ENCODE assay signal across 19 cellular contexts in the genomic region with DNA sequence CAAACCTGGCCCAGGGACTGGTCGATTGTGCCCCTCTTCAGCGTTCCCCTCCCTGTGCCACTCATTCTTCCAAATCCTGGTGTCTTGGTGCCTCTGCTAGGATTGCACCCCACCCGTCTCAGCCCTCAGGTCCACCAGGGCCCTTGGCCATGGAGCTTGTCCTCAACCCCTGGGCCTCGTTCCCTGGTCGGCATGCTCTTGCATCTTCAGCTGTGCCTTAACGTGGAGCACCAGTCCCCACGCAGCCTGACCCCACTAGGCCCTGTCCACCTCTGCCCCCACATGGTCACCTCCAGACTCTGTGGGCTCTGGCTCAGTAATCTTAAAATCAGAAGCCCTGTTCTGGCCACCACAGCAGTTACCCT.
DNase-seq lines count a peak whose midpoint lies in the region; ATAC-seq, FAIRE-seq and TF ChIP-seq lines count a peak whose summit lies in the region.
"Had no signal": no experiment of that assay in that cellular context is flagged by ENCODE, and none has a peak within 500 bp of the region (broad histone marks: within the 10 kb centered on the region; RNA-seq: fewer than 3 reads in every experiment).

No MANE protein-coding gene starts in this region.

- H4K91ac ChIP-seq in H9 (ENCODE audit: insufficient read length, low read depth, low read length) (no peak overlapping the region), H1 (replicated peaks; ENCODE audit: insufficient read length, low read length) (peak overlapping the region; percentile 48)

- H4K8ac ChIP-seq in H9 (replicated peaks; ENCODE audit: insufficient read length, low read depth, low read length) (no peak overlapping the region), H1 (ENCODE audit: extremely low read depth, insufficient read depth, low read length) (no peak overlapping the region; the same call in 1 of the 2 replicates)

- peak overlapping the region in 2 of 3 experiments; percentile 25 to 79; a peak in 2 of 7 replicates for H3K27ac Mint-ChIP-seq in H9
- H3K27ac Mint-ChIP-seq: activated naive CD8-positive, alpha-beta T cell treated with anti-CD3 and anti-CD28 coated beads, Interleukin-2, amount 10 ng/mL, durations not matched to agents 7 days and 5 days had no signal

- H3F3A ChIP-seq in PC-9 (ENCODE audit: insufficient read depth, low read depth) = no peaks in the 10 kb centered on the region

- H2BK5ac ChIP-seq in H9 (ENCODE audit: insufficient read length, low read length) (no peak overlapping the region), H1 (ENCODE audit: low read depth, low read length) (0 out of 2 replicates have a peak overlapping the region, but pooled peaks have one; percentile 35)

- no peak overlapping the region for H3K4me3 Mint-ChIP-seq in H9
- H3K4me3 Mint-ChIP-seq: activated naive CD8-positive, alpha-beta T cell treated with anti-CD3 and anti-CD28 coated beads, Interleukin-2, amount 10 ng/mL, durations not matched to agents 7 days and 5 days had no signal

- intact Hi-C loops in PC-9 (cut with micrococcal nuclease; ENCODE audit: unreplicated experiment) = loop anchor here (1.0 to 2.0 kb wide), 3 partner anchors 121 to 310 kb away; no protein-coding TSS in a partner anchor
- intact Hi-C loops in psoas muscle (cut with DNase I) = loop anchor here in 1 of 2 donors (1.0 to 2.0 kb wide), 2 partner anchors 59 to 121 kb away; no protein-coding TSS in a partner anchor
- intact Hi-C loops in mucosa of descending colon (cut with DNase I, micrococcal nuclease) = loop anchor here (1.0 to 5.0 kb wide), 2 partner anchors 121 to 123 kb away; no protein-coding TSS in a partner anchor

- H3K27me3 Mint-ChIP-seq in H9 (ENCODE audit: low read depth) = no peaks in the 10 kb centered on the region; the same call in 1 of the 2 replicates
- H3K27me3 Mint-ChIP-seq: activated naive CD8-positive, alpha-beta T cell treated with anti-CD3 and anti-CD28 coated beads, Interleukin-2, amount 10 ng/mL, durations not matched to agents 7 days and 5 days had no signal

- no peak for TF ChIP-seq POLR2A in H1 (IDR thresholded peaks at IDR 0.05; ENCODE audit: control extremely low read depth in 1 of 2, low read depth in 2 of 2, low read length in 2 of 2)

- H2BK15ac ChIP-seq in H9 (ENCODE audit: low read depth, low read length) (no peak overlapping the region), H1 (ENCODE audit: low read length) (no peak overlapping the region; the same call in 1 of the 2 replicates)

- POLR2A ChIA-PET in PC-9 (lab: Charles Lee; ENCODE audit: unreplicated experiment) (interaction anchor here (0.6 to 1.0 kb wide), 2 partner anchors 359 to 451 kb away, joined by 7 to 8 read pairs; partner anchors contain the start of gene SEC14L2), H1 (lab: Charles Lee; ENCODE audit: partially characterized antibody) (interaction anchor here (1.4 to 2.8 kb wide), 2 partner anchors 122 to 213 kb away, joined by 3 to 12 read pairs; partner anchors contain the start of genes MORC2 and TUG1)

- H3T11ph ChIP-seq in H9 (ENCODE audit: low read length) = no peak overlapping the region

- no peak overlapping the region for H2BK120ac ChIP-seq in H9 (ENCODE audit: low read depth, low read length, poor library complexity, severe bottlenecking)
- no peak overlapping the region for H2BK120ac ChIP-seq in H1 (replicated peaks; ENCODE audit: low read depth, low read length)

- H3K36me3 Mint-ChIP-seq in H9 (ENCODE audit: insufficient read depth in 1 of 3, low read depth in 3 of 3) = peaks cover 5 to 16% (median 6%) of the 10 kb centered on the region in 3 experiments; a peak in 6 of 7 replicates
- H3K36me3 Mint-ChIP-seq: activated naive CD8-positive, alpha-beta T cell treated with anti-CD3 and anti-CD28 coated beads, Interleukin-2, amount 10 ng/mL, durations not matched to agents 7 days and 5 days had no signal

- TF ChIP-seq RAD21 in H1 (IDR thresholded peaks at IDR 0.05 in 1 of 2, conservative IDR thresholded peaks at IDR 0.05 in 1 of 2; ENCODE audit: low read depth in 2 of 2, low read length in 2 of 2) = no peak

- no peaks in the 10 kb centered on the region for H3K36me3 ChIP-seq in PC-9 (ENCODE audit: low read depth)
- no peaks in the 10 kb centered on the region for H3K36me3 ChIP-seq in H1 (ENCODE audit: control insufficient read depth in 2 of 4, insufficient read depth in 4 of 4, low read length in 3 of 4)
- H3K36me3 ChIP-seq in psoas muscle (ENCODE audit: insufficient read depth in 1 of 2, low read depth in 1 of 2) = no peaks in the 10 kb centered on the region
- no peaks in the 10 kb centered on the region for H3K36me3 ChIP-seq in mucosa of descending colon (ENCODE audit: low read depth)
- H3K36me3 ChIP-seq: ascending aorta, BLaER1, cardiac muscle cell, transverse colon had no signal

- H3K4me1 Mint-ChIP-seq in H9 = peaks cover 9 to 17% of the 10 kb centered on the region in 2 experiments
- H3K4me1 Mint-ChIP-seq: activated naive CD8-positive, alpha-beta T cell treated with anti-CD3 and anti-CD28 coated beads, Interleukin-2, amount 10 ng/mL, durations not matched to agents 7 days and 5 days had no signal

- peaks cover 6 to 18% of the 10 kb centered on the region in 2 experiments for H3K9me3 Mint-ChIP-seq in H9
- H3K9me3 Mint-ChIP-seq: activated naive CD8-positive, alpha-beta T cell treated with anti-CD3 and anti-CD28 coated beads, Interleukin-2, amount 10 ng/mL, durations not matched to agents 7 days and 5 days had no signal

- H3K4ac ChIP-seq in H9 (ENCODE audit: low read depth, low read length) = no peak overlapping the region
- H3K4ac ChIP-seq in H1 (replicated peaks; ENCODE audit: insufficient read length, low read depth, low read length) = no peak overlapping the region

- no peaks in the 10 kb centered on the region for H3K9me2 ChIP-seq in PC-9 (ENCODE audit: insufficient read depth)

- H2BK20ac ChIP-seq in H9 (ENCODE audit: low read depth, low read length, poor library complexity, severe bottlenecking) (no peak overlapping the region), H1 (ENCODE audit: low read length) (no peak overlapping the region)

- no peaks in the 10 kb centered on the region for H4K20me1 ChIP-seq in H9 (ENCODE audit: control insufficient read depth, insufficient read depth, insufficient read length)
- H4K20me1 ChIP-seq in PC-9 (ENCODE audit: insufficient read depth) = no peaks in the 10 kb centered on the region
- H4K20me1 ChIP-seq in H1 (replicated peaks in 1 of 2; ENCODE audit: control insufficient read depth in 1 of 2, insufficient read depth in 2 of 2, low read length in 2 of 2) = no peaks in the 10 kb centered on the region
- H4K20me1 ChIP-seq: BLaER1 had no signal

- no peak for FAIRE-seq in H1 (lab: Jason Lieb, UNC)
- FAIRE-seq: RCC 7860 had no signal

- DNase-seq in H9 = no peak
- no peak for DNase-seq in PC-9
- no peak for DNase-seq in H1 (ENCODE audit: low read depth in 1 of 2, low spot score in 2 of 2)
- no peak for DNase-seq in psoas muscle
- DNase-seq in SIG-M5 (lab: John Stamatoyannopoulos, UW) = no peak
- DNase-seq in activated naive CD4-positive, alpha-beta T cell treated with anti-CD3 and anti-CD28 coated beads, Interleukin-2, amount 50 U/mL, for 16 hours = no peak
- no peak for DNase-seq in mucosa of descending colon
- no peak for DNase-seq in NCI-H2107 treated with DMSO at 0.1 percent for 48 hours (lab: John Stamatoyannopoulos, UW; ENCODE audit: unreplicated experiment)
- DNase-seq: activated gamma-delta T cell, cortex of kidney, NCI-H2081 treated with DMSO at 0.1 percent for 48 hours had no signal

- H3K9me3 ChIP-seq in H9 (ENCODE audit: control insufficient read depth, low read depth, low read length) = no peaks in the 10 kb centered on the region
- H3K9me3 ChIP-seq in PC-9 (ENCODE audit: insufficient read depth, low read depth) = no peaks in the 10 kb centered on the region
- H3K9me3 ChIP-seq in H1 (ENCODE audit: insufficient read depth in 2 of 2, low read depth in 1 of 2, low read length in 1 of 2) = 0 out of 4 replicates have a peak, but pooled peaks cover 2 to 5% of the 10 kb centered on the region in 2 experiments
- no peaks in the 10 kb centered on the region for H3K9me3 ChIP-seq in psoas muscle
- no peaks in the 10 kb centered on the region for H3K9me3 ChIP-seq in mucosa of descending colon
- H3K9me3 ChIP-seq: ascending aorta, BLaER1, Caco-2, transverse colon had no signal

- H3K14ac ChIP-seq in H9 (ENCODE audit: insufficient read depth, low read length) (no peak overlapping the region), H1 (ENCODE audit: insufficient read length) (no peak overlapping the region)

- H3K23ac ChIP-seq in H9 (ENCODE audit: insufficient read length, low read depth, low read length) (no peak overlapping the region), H1 (ENCODE audit: insufficient read length) (no peak overlapping the region)

- H2BK12ac ChIP-seq in H9 (ENCODE audit: insufficient read length, low read depth, low read length) (no peak overlapping the region), H1 (ENCODE audit: low read depth, low read length) (peak overlapping the region; percentile 84; the same call in 1 of the 2 replicates)

- no peak overlapping the region for H3K9ac ChIP-seq in H9 (ENCODE audit: extremely low read depth, insufficient read length, low read length)
- H3K9ac ChIP-seq in H1 (replicated peaks in 1 of 4; ENCODE audit: extremely low read depth in 1 of 4, low read depth in 3 of 4, low read length in 3 of 4) = no peak overlapping the region

- TF ChIP-seq CTCF in H9 (conservative IDR thresholded peaks at IDR 0.05) (peak; percentile 2; the same call in 1 of the 3 replicates), PC-9 (conservative IDR thresholded peaks at IDR 0.05) (peak; percentile 33; the same call in 1 of the 2 replicates), H1 (IDR thresholded peaks at IDR 0.05; ENCODE audit: control extremely low read depth in 1 of 3, insufficient read depth in 1 of 3, low read depth in 1 of 3, low read length in 3 of 3) (no peak), psoas muscle (IDR thresholded peaks at IDR 0.05) (no peak), mucosa of descending colon (IDR thresholded peaks at IDR 0.05) (no peak)

- H3K4me3 ChIP-seq in PC-9 = no peak overlapping the region
- no peak overlapping the region for H3K4me3 ChIP-seq in H1 (ENCODE audit: extremely low read depth in 1 of 4, insufficient read depth in 2 of 4, low read depth in 3 of 4, low read length in 4 of 4)
- no peak overlapping the region for H3K4me3 ChIP-seq in psoas muscle
- H3K4me3 ChIP-seq in mucosa of descending colon = no peak overlapping the region
- H3K4me3 ChIP-seq: ascending aorta, BLaER1, cardiac muscle cell, transverse colon had no signal

- H3K79me1 ChIP-seq in H9 (ENCODE audit: insufficient read depth, low read depth, low read length, poor library complexity, severe bottlenecking) (no peaks in the 10 kb centered on the region), H1 (ENCODE audit: low read depth, low read length) (no peaks in the 10 kb centered on the region)

- H3K56ac ChIP-seq in H9 (ENCODE audit: insufficient read length, low read depth, low read length) (no peak overlapping the region), H1 (replicated peaks; ENCODE audit: insufficient read length, low read depth, low read length) (no peak overlapping the region)

- H2AK5ac ChIP-seq in H9 (ENCODE audit: insufficient read length, low read length) = no peak overlapping the region
- peak overlapping the region; percentile 41; the same call in 1 of the 2 replicates for H2AK5ac ChIP-seq in H1 (ENCODE audit: low read depth, low read length)

- ATAC-seq in psoas muscle (peak in 3 of 4 donors; percentile 8 to 31 (median 20)), mucosa of descending colon (no peak)

- H2AFZ ChIP-seq in H9 (ENCODE audit: low read length) (no peak overlapping the region), PC-9 (no peak overlapping the region), H1 (ENCODE audit: low read length) (no peak overlapping the region)

- CTCF ChIA-PET in PC-9 (lab: Charles Lee) = interaction anchor here (0.8 to 1.7 kb wide), 5 partner anchors 28 to 364 kb away, joined by 3 to 26 read pairs (median 4); partner anchors contain the start of genes SELENOM and SLC35E4
- CTCF ChIA-PET in H1 (lab: Charles Lee; ENCODE audit: partially characterized antibody) = interaction anchor here (0.7 to 6.8 kb wide), 43 partner anchors 8 to 345 kb away, joined by 3 to 137 read pairs (median 6); partner anchors contain the start of genes DUSP18, OSBP2, SEC14L6 and SLC35E4

- H4K5ac ChIP-seq in H9 (ENCODE audit: insufficient read length, low read depth, low read length) (no peak overlapping the region), H1 (ENCODE audit: insufficient read length, low read depth, low read length) (no peak overlapping the region)

- no CpG with 5 or more reads among the region's 7 CpGs for WGBS in H9 (ENCODE audit: extremely low coverage, insufficient read length, low lambda C conversion rate)
- WGBS in H1 (ENCODE audit: extremely low coverage in 1 of 2, insufficient coverage in 1 of 2, insufficient read length in 1 of 2, insufficient replicate concordance in 2 of 2, low coverage in 1 of 2, low lambda C conversion rate in 2 of 2, missing lambda C conversion rate in 1 of 2), 2 experiments = 88% methylated on average over 7 of the region's 7 CpGs; no CpG with 5 or more reads in 1 of the 2 experiments
- 89 to 91% (median 90%) methylated on average over 7 of the region's 7 CpGs for WGBS in psoas muscle, 3 donors

- H3K23me2 ChIP-seq in H9 (ENCODE audit: insufficient read length, low read depth, low read length, poor library complexity, severe bottlenecking) = no peaks in the 10 kb centered on the region
- no peaks in the 10 kb centered on the region for H3K23me2 ChIP-seq in H1 (ENCODE audit: low read depth, low read length)

- H3K27ac ChIP-seq in H9 (ENCODE audit: insufficient read length, low read depth, low read length) = no peak overlapping the region
- H3K27ac ChIP-seq in PC-9 = no peak overlapping the region
- no peak overlapping the region for H3K27ac ChIP-seq in H1 (ENCODE audit: low read depth, low read length)
- H3K27ac ChIP-seq in psoas muscle = no peak overlapping the region
- H3K27ac ChIP-seq: ascending aorta, BLaER1, cardiac muscle cell, epithelial cell of prostate, transverse colon had no signal

- H3K4me1 ChIP-seq in H9 (ENCODE audit: insufficient read depth, low read length) = no peaks in the 10 kb centered on the region
- H3K4me1 ChIP-seq in PC-9 (replicated peaks; ENCODE audit: insufficient read depth) = no peaks in the 10 kb centered on the region
- H3K4me1 ChIP-seq in H1 (replicated peaks in 1 of 4; ENCODE audit: control insufficient read depth in 3 of 4, insufficient read depth in 4 of 4, low read length in 3 of 4) = no peaks in the 10 kb centered on the region; a peak in 1 of 7 replicates
- no peaks in the 10 kb centered on the region for H3K4me1 ChIP-seq in psoas muscle
- H3K4me1 ChIP-seq in mucosa of descending colon (ENCODE audit: low read depth) = no peaks in the 10 kb centered on the region
- H3K4me1 ChIP-seq: ascending aorta, BLaER1, Caco-2, transverse colon had no signal

- H3K27me3 ChIP-seq in H9 (ENCODE audit: insufficient read depth, low read length) (no peaks in the 10 kb centered on the region), PC-9 (ENCODE audit: insufficient read depth, low read depth) (no peaks in the 10 kb centered on the region), H1 (replicated peaks in 1 of 4; ENCODE audit: control insufficient read depth in 3 of 4, extremely low read depth in 1 of 4, insufficient read depth in 3 of 4, low read length in 3 of 4) (no peaks in the 10 kb centered on the region), psoas muscle (ENCODE audit: insufficient read depth in 3 of 3, low read length in 2 of 3) (no peaks in the 10 kb centered on the region)
- H3K27me3 ChIP-seq: ascending aorta, BLaER1, cardiac muscle cell, transverse colon had no signal

- no peak overlapping the region for H3K4me2 ChIP-seq in H9 (ENCODE audit: insufficient read depth, insufficient read length, low read length)
- no peak overlapping the region for H3K4me2 ChIP-seq in PC-9
- no peak overlapping the region for H3K4me2 ChIP-seq in H1 (ENCODE audit: insufficient read depth in 1 of 2, low read depth in 2 of 2, low read length in 2 of 2)
- H3K4me2 ChIP-seq: BLaER1 had no signal

- no peak for TF ChIP-seq EP300 in H1 (IDR thresholded peaks at IDR 0.05; ENCODE audit: borderline replicate concordance in 1 of 2, low read depth in 2 of 2, low read length in 2 of 2)

- H3K18ac ChIP-seq in H9 (ENCODE audit: insufficient read length, low read depth, low read length) (no peak overlapping the region), H1 (ENCODE audit: extremely low read depth, low read length) (no peak overlapping the region)

- BruUV-seq in PC-9 (replicated peaks; lab: Mats Ljungman, UMichigan) = no TSS peak

- H3K79me2 ChIP-seq in H9 (ENCODE audit: insufficient read depth, low read length) (no peaks in the 10 kb centered on the region), PC-9 (ENCODE audit: low read depth) (no peaks in the 10 kb centered on the region), H1 (ENCODE audit: control insufficient read depth in 1 of 2, insufficient read depth in 2 of 2, low read length in 2 of 2) (no peaks in the 10 kb centered on the region)

Comparison
In these comparisons a context has a peak if more than half of its experiments do, and no peak if none do; other contexts are left out.
1. CTCF ChIP-seq: peak in H9 (single experiment) and PC-9 (single experiment); none in H1 (0 of 3), psoas muscle (single experiment) and mucosa of descending colon (single experiment).